ENCODE assay signal across 21 cellular contexts in genomic region chr16:13875614-13876284, GRCh38. TPM values are rescaled to one million over a fixed set of nuclear protein-coding genes. Genes with fewer than 3 reads are reported as not detected.
A peak's percentile ranks its signal among the peaks of the same experiment; 100 is the strongest.
DNase-seq lines count a peak whose midpoint lies in the region; ATAC-seq, FAIRE-seq and TF ChIP-seq lines count a peak whose summit lies in the region.
"Had no signal": no experiment of that assay in that cellular context is flagged by ENCODE, and none has a peak within 500 bp of the region (broad histone marks: within the 10 kb centered on the region; RNA-seq: fewer than 3 reads in every experiment).

No MANE protein-coding gene starts in this region.

- H3K4me2 ChIP-seq in HepG2 (ENCODE audit: low read depth, low read length) = no peak overlapping the region
- H3K4me2 ChIP-seq: BLaER1 had no signal

- peaks cover 8% of the 10 kb centered on the region; the same call in 1 of the 2 replicates for H3K4me1 ChIP-seq in HepG2 (ENCODE audit: insufficient read depth, low read length)
- H3K4me1 ChIP-seq: BLaER1, Caco-2 had no signal

- intact Hi-C loops in HepG2 (cut with micrococcal nuclease; ENCODE audit: unreplicated experiment) = loop anchor here (10.0 kb wide), 1 partner anchor 981 kb away; no protein-coding TSS in a partner anchor

- ATAC-seq in HepG2 (no peak), GM21447 (IDR thresholded peaks at IDR 0.05; ENCODE audit: unreplicated experiment) (no peak)
- ATAC-seq: CD8-positive, alpha-beta T cell had no signal

- in situ Hi-C loops in HepG2 (cut with HindIII; ENCODE audit: extremely low pct_ligation_motif_present, low pct_unique_long_range_greater_than_20kb) = no loop called here

- H3K27me3 ChIP-seq in HepG2 (ENCODE audit: control insufficient read depth in 1 of 2, insufficient read depth in 2 of 2, low read length in 2 of 2) = no peaks in the 10 kb centered on the region; a peak in 1 of 5 replicates
- H3K27me3 ChIP-seq: BLaER1 had no signal

- no peak overlapping the region for H3K9ac ChIP-seq in HepG2 (ENCODE audit: insufficient read depth, low read depth, low read length)
- H3K9ac ChIP-seq: BLaER1, GM23248 had no signal

- no peaks in the 10 kb centered on the region for H4K20me1 ChIP-seq in HepG2 (ENCODE audit: insufficient read depth, low read length)
- H4K20me1 ChIP-seq: BLaER1 had no signal

- TF ChIP-seq RAD21 in HepG2 (CRISPR knock-in tag; IDR thresholded peaks at IDR 0.05) = no peak

- H3K36me3 ChIP-seq in HepG2 (replicated peaks in 1 of 2; ENCODE audit: control insufficient read depth in 1 of 2, insufficient read depth in 2 of 2, low read length in 2 of 2) = no peaks in the 10 kb centered on the region
- H3K36me3 ChIP-seq: BLaER1 had no signal

- CTCF ChIA-PET in HepG2 (lab: Yijun Ruan, JAX; ENCODE audit: low intra/inter-chr PET ratio, low total read pairs) = no interaction called here

- no peak overlapping the region for H3K4me3 ChIP-seq in HepG2 (replicated peaks in 1 of 3; ENCODE audit: insufficient read depth in 1 of 3, low read depth in 2 of 3, low read length in 3 of 3)
- H3K4me3 ChIP-seq: BLaER1, GM23248 had no signal

- POLR2A ChIA-PET in HepG2 (lab: Yijun Ruan, JAX) = no interaction called here

- H3K27ac ChIP-seq in HepG2 (ENCODE audit: extremely low read length, insufficient read depth, low read length) = no peak overlapping the region
- H3K27ac ChIP-seq: 22Rv1, BLaER1, C4-2B, GM23248 had no signal

- no peaks in the 10 kb centered on the region for H3K79me2 ChIP-seq in HepG2 (ENCODE audit: insufficient read depth, low read length)

- no peak for TF ChIP-seq POLR2A in HepG2 (IDR thresholded peaks at IDR 0.05; ENCODE audit: insufficient read depth in 1 of 2, low read depth in 2 of 2, low read length in 2 of 2)

- DNase-seq in DMS53 (lab: John Stamatoyannopoulos, UW) = peak; percentile 3
- no peak for DNase-seq in DMS53 treated with DMSO at 0.1 percent for 48 hours (lab: John Stamatoyannopoulos, UW; ENCODE audit: unreplicated experiment)
- DNase-seq in NCI-H2029 treated with DMSO at 0.1 percent for 48 hours (lab: John Stamatoyannopoulos, UW) = peak; percentile 1
- no peak for DNase-seq in HepG2 (ENCODE audit: low spot score)
- DNase-seq in NCI-H526 treated with DMSO at 0.1 percent for 48 hours (lab: John Stamatoyannopoulos, UW) = no peak
- DNase-seq: Caco-2; CD4-positive, CD25-positive, alpha-beta regulatory T cell; CD8-positive, alpha-beta T cell; DMS153; DMS79 treated with DMSO at 0.1 percent for 48 hours; GF-D8; GM23248; H7; HCEC 1CT had no signal

- WGBS in HepG2 (ENCODE audit: low lambda C conversion rate) = 36% methylated on average over 5 of the region's 5 CpGs

- TF ChIP-seq EP300 in HepG2 (IDR thresholded peaks at IDR 0.05; ENCODE audit: low read depth in 2 of 2, low read length in 2 of 2) (no peak), HepG2 (CRISPR knock-in tag; IDR thresholded peaks at IDR 0.05; ENCODE audit: borderline replicate concordance) (no peak)

- H3K9me3 ChIP-seq in HepG2 (ENCODE audit: low read length) = no peaks in the 10 kb centered on the region
- H3K9me3 ChIP-seq: BLaER1, Caco-2 had no signal

- FAIRE-seq in HepG2 (lab: Jason Lieb, UNC) = no peak
- FAIRE-seq: A204.1, GM12892, H1 had no signal

- no peak overlapping the region for H2AFZ ChIP-seq in HepG2 (ENCODE audit: low read length)
- H2AFZ ChIP-seq: GM23248 had no signal

- TF ChIP-seq CTCF in HepG2 (CRISPR knock-in tag; IDR thresholded peaks at IDR 0.05) = no peak

- no TSS peak for BruUV-seq in HepG2 (replicated peaks; lab: Mats Ljungman, UMichigan)

TF ChIP-seq in HepG2, 621 proteins besides CTCF, POLR2A, EP300 and RAD21 (continues in another document):
- TF ChIP-seq ZNF326 (CRISPR knock-in tag; IDR thresholded peaks at IDR 0.05; ENCODE audit: borderline replicate concordance) (no peak), AHDC1 (CRISPR knock-in tag; IDR thresholded peaks at IDR 0.05; ENCODE audit: borderline replicate concordance) (no peak), ZFP36 (IDR thresholded peaks at IDR 0.05; ENCODE audit: borderline replicate concordance, low read depth, low read length, partially characterized antibody) (no peak), BORCS8-MEF2B (CRISPR knock-in tag; IDR thresholded peaks at IDR 0.05) (no peak), ZNF20 (CRISPR knock-in tag; IDR thresholded peaks at IDR 0.05) (no peak)

RNA-seq across cellular contexts. Expression of gene ERCC4, which starts 44.2 kb away (rescaled TPM):
- 15.2 and 27.9 TPM in 2 replicates for total RNA-seq in HepG2 (2016; rRNA removed; fragmentation: Illumina TruSeq; extraction: Trizol)
- total RNA-seq in HepG2 (2016; cell fraction: cytosol; rRNA removed; fragmentation: Illumina TruSeq; extraction: Trizol; ENCODE audit: low read depth) = 15.7 and 17.8 TPM in 2 replicates
- total RNA-seq in HepG2 (2016; cell fraction: insoluble cytoplasmic fraction; rRNA removed; fragmentation: Illumina TruSeq; extraction: Trizol) = 15.2 and 33.1 TPM in 2 replicates
- 5.6 and 5.8 TPM in 2 replicates for total RNA-seq in HepG2 (2016; cell fraction: membrane; rRNA removed; fragmentation: Illumina TruSeq; extraction: Trizol)
- 13.3 and 14.1 TPM in 2 replicates for total RNA-seq in HepG2 (2016; cell fraction: nucleus; rRNA removed; fragmentation: Illumina TruSeq; extraction: Trizol)
- 5.4 and 5.7 TPM in 2 replicates for polyA plus RNA-seq in HepG2 (2011; rRNA removed)
- polyA plus RNA-seq in HepG2 (2011; cell fraction: cytosol; rRNA removed) = 1.7 and 2.7 TPM in 2 replicates
- polyA plus RNA-seq in HepG2 (2011; cell fraction: nucleus; rRNA removed) = 3.0 and 4.3 TPM in 2 replicates
- polyA plus RNA-seq in HepG2 (2012) = 6.4 and 8.2 TPM in 2 replicates
- 0.23 and 0.35 TPM in 2 replicates for polyA plus RNA-seq in HepG2 (2016; cell fraction: cytosol; fragmentation: Illumina TruSeq; extraction: Trizol; ENCODE audit: low read depth)
- 8.7 and 9.8 TPM in 2 replicates for polyA plus RNA-seq in HepG2 (2016; cell fraction: insoluble cytoplasmic fraction; fragmentation: Illumina TruSeq; extraction: Trizol; ENCODE audit: low read depth)
- polyA plus RNA-seq in HepG2 (2016; cell fraction: membrane; fragmentation: Illumina TruSeq; extraction: Trizol; ENCODE audit: low read depth) = 0.58 and 0.98 TPM in 2 replicates
- 8.7 and 13.2 TPM in 2 replicates for polyA plus RNA-seq in HepG2 (2016; cell fraction: nucleus; fragmentation: Illumina TruSeq; extraction: Trizol; ENCODE audit: insufficient read depth, low read depth)
- polyA minus RNA-seq in HepG2 (2011; rRNA and poly(A)+ RNA removed; ENCODE audit: low replicate concordance) = 26.2 and 26.7 TPM in 2 replicates
- polyA minus RNA-seq in HepG2 (2011; cell fraction: cytosol; rRNA and poly(A)+ RNA removed) = 19.2 and 21.1 TPM in 2 replicates
- 15.1 and 21.3 TPM in 2 replicates for polyA minus RNA-seq in HepG2 (2011; cell fraction: nucleus; rRNA and poly(A)+ RNA removed)

Comparison
In these comparisons a context has a peak if more than half of its experiments do, and no peak if none do; other contexts are left out.
1. DNase-seq: peak in DMS53 (single experiment) and NCI-H2029 treated with DMSO at 0.1 percent for 48 hours (single experiment); none in DMS53 treated with DMSO at 0.1 percent for 48 hours (single experiment), HepG2 (single experiment) and NCI-H526 treated with DMSO at 0.1 percent for 48 hours (single experiment).